1 cellular context compared by ENCODE assay signal in genomic region chr14:29240046-29240445, GRCh38.
TF ChIP-seq lines count a peak whose summit lies in the region.

No MANE protein-coding gene starts in this region.

TF ChIP-seq in WTC11, 78 proteins besides CTCF, POLR2A, EP300 and RAD21 (continued from another document):
- no peak for TF ChIP-seq ZNF138 (CRISPR knock-in tag; conservative IDR thresholded peaks at IDR 0.05)
- no peak for TF ChIP-seq ETV6 (CRISPR knock-in tag; IDR thresholded peaks at IDR 0.05)
- TF ChIP-seq CREM (CRISPR knock-in tag; IDR thresholded peaks at IDR 0.05), result no peak
TF ChIP-seq in WTC11: peak in this region for 0.
